1 cellular context compared by ENCODE assay signal in the genomic region with DNA sequence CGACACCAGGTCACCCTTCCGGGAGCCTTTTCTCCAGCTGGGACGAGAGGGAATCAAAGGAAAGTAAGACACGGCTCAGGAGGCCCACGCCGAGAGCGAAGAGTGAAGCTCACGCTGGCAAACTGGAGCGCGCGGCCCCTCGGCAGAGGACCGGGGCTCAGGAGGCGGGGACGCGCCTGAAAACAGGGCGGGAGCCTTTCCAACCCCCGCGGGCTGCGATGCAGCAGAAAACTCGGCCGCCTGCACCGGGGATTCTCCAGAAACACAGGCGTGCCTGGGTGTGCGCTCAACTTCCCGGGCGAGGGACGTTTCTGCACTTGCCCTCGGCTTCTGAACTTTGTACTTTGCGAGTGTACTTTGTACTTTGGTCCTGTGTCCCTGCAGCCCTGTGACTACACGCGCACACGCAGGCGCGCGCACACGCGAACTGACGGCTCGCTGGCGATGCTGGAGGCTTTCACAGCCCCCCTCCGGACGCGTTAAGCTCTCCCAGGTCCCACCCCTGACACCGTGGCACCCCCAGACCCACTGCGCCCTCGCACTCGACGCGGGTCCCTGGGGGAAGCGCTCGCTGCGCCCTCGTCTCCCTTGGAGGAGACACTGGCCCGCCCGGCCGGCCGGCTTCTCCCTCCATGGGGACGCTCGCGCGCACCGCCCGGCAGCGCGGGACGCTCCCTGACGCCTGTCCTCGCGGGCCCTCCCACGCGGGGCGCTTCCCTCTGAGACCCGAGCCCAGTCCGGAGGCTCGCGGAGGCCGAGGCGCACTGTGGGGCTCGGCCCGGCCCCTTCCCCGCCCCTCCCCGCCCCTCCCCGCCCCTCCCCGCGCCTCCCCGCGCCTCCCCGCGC.
A peak's percentile ranks its signal among the peaks of the same experiment; 100 is the strongest.
TF ChIP-seq lines count a peak whose summit lies in the region.

No MANE protein-coding gene starts in this region.

TF ChIP-seq in HepG2, 621 proteins besides CTCF, POLR2A, EP300 and RAD21 (continued from another document and continues in another):
- TF ChIP-seq, protein P1, sequence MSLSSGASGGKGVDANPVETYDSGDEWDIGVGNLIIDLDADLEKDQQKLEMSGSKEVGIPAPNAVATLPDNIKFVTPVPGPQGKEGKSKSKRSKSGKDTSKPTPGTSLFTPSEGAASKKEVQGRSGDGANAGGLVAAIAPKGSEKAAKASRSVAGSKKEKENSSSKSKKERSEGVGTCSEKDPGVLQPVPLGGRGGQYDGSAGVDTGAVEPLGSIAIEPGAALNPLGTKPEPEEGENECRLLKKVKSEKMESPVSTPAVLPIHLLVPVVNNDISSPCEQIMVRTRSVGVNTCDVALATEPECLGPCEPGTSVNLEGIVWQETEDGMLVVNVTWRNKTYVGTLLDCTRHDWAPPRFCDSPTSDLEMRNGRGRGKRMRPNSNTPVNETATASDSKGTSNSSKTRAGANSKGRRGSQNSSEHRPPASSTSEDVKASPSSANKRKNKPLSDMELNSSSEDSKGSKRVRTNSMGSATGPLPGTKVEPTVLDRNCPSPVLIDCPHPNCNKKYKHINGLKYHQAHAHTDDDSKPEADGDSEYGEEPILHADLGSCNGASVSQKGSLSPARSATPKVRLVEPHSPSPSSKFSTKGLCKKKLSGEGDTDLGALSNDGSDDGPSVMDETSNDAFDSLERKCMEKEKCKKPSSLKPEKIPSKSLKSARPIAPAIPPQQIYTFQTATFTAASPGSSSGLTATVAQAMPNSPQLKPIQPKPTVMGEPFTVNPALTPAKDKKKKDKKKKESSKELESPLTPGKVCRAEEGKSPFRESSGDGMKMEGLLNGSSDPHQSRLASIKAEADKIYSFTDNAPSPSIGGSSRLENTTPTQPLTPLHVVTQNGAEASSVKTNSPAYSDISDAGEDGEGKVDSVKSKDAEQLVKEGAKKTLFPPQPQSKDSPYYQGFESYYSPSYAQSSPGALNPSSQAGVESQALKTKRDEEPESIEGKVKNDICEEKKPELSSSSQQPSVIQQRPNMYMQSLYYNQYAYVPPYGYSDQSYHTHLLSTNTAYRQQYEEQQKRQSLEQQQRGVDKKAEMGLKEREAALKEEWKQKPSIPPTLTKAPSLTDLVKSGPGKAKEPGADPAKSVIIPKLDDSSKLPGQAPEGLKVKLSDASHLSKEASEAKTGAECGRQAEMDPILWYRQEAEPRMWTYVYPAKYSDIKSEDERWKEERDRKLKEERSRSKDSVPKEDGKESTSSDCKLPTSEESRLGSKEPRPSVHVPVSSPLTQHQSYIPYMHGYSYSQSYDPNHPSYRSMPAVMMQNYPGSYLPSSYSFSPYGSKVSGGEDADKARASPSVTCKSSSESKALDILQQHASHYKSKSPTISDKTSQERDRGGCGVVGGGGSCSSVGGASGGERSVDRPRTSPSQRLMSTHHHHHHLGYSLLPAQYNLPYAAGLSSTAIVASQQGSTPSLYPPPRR (CRISPR knock-in tag; IDR thresholded peaks at IDR 0.05; ENCODE audit: borderline replicate concordance), result peak; percentile 66; the same call in 1 of the 2 replicates
- 0 out of 2 replicates have a peak, but pooled peaks have one; percentile 33 for TF ChIP-seq ZNF891 (CRISPR knock-in tag; IDR thresholded peaks at IDR 0.05)
- TF ChIP-seq, protein P2, sequence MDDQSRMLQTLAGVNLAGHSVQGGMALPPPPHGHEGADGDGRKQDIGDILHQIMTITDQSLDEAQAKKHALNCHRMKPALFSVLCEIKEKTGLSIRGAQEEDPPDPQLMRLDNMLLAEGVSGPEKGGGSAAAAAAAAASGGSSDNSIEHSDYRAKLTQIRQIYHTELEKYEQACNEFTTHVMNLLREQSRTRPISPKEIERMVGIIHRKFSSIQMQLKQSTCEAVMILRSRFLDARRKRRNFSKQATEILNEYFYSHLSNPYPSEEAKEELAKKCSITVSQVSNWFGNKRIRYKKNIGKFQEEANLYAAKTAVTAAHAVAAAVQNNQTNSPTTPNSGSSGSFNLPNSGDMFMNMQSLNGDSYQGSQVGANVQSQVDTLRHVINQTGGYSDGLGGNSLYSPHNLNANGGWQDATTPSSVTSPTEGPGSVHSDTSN (CRISPR knock-in tag; IDR thresholded peaks at IDR 0.05; ENCODE audit: borderline replicate concordance), result no peak
- no peak for TF ChIP-seq KLF11 (CRISPR knock-in tag; IDR thresholded peaks at IDR 0.05)
- peak; percentile 55; the same call in 1 of the 2 replicates for TF ChIP-seq ZNF788 (CRISPR knock-in tag; IDR thresholded peaks at IDR 0.05; ENCODE audit: borderline replicate concordance)
- TF ChIP-seq ZSCAN21 (CRISPR knock-in tag; IDR thresholded peaks at IDR 0.05; ENCODE audit: borderline replicate concordance), result peak; percentile 72; the same call in 1 of the 2 replicates
- TF ChIP-seq, protein P3, sequence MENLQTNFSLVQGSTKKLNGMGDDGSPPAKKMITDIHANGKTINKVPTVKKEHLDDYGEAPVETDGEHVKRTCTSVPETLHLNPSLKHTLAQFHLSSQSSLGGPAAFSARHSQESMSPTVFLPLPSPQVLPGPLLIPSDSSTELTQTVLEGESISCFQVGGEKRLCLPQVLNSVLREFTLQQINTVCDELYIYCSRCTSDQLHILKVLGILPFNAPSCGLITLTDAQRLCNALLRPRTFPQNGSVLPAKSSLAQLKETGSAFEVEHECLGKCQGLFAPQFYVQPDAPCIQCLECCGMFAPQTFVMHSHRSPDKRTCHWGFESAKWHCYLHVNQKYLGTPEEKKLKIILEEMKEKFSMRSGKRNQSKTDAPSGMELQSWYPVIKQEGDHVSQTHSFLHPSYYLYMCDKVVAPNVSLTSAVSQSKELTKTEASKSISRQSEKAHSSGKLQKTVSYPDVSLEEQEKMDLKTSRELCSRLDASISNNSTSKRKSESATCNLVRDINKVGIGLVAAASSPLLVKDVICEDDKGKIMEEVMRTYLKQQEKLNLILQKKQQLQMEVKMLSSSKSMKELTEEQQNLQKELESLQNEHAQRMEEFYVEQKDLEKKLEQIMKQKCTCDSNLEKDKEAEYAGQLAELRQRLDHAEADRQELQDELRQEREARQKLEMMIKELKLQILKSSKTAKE (CRISPR knock-in tag; IDR thresholded peaks at IDR 0.05; ENCODE audit: borderline replicate concordance), result no peak
- TF ChIP-seq, protein P4, sequence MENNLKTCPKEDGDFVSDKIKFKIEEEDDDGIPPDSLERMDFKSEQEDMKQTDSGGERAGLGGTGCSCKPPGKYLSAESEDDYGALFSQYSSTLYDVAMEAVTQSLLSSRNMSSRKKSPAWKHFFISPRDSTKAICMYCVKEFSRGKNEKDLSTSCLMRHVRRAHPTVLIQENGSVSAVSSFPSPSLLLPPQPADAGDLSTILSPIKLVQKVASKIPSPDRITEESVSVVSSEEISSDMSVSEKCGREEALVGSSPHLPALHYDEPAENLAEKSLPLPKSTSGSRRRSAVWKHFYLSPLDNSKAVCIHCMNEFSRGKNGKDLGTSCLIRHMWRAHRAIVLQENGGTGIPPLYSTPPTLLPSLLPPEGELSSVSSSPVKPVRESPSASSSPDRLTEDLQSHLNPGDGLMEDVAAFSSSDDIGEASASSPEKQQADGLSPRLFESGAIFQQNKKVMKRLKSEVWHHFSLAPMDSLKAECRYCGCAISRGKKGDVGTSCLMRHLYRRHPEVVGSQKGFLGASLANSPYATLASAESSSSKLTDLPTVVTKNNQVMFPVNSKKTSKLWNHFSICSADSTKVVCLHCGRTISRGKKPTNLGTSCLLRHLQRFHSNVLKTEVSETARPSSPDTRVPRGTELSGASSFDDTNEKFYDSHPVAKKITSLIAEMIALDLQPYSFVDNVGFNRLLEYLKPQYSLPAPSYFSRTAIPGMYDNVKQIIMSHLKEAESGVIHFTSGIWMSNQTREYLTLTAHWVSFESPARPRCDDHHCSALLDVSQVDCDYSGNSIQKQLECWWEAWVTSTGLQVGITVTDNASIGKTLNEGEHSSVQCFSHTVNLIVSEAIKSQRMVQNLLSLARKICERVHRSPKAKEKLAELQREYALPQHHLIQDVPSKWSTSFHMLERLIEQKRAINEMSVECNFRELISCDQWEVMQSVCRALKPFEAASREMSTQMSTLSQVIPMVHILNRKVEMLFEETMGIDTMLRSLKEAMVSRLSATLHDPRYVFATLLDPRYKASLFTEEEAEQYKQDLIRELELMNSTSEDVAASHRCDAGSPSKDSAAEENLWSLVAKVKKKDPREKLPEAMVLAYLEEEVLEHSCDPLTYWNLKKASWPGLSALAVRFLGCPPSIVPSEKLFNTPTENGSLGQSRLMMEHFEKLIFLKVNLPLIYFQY (CRISPR knock-in tag; IDR thresholded peaks at IDR 0.05; ENCODE audit: borderline replicate concordance), result peak; percentile 65; the same call in 1 of the 2 replicates
- TF ChIP-seq SKI (IDR thresholded peaks at IDR 0.05; ENCODE audit: partially characterized antibody), result peak; percentile 37
- TF ChIP-seq, protein P5, sequence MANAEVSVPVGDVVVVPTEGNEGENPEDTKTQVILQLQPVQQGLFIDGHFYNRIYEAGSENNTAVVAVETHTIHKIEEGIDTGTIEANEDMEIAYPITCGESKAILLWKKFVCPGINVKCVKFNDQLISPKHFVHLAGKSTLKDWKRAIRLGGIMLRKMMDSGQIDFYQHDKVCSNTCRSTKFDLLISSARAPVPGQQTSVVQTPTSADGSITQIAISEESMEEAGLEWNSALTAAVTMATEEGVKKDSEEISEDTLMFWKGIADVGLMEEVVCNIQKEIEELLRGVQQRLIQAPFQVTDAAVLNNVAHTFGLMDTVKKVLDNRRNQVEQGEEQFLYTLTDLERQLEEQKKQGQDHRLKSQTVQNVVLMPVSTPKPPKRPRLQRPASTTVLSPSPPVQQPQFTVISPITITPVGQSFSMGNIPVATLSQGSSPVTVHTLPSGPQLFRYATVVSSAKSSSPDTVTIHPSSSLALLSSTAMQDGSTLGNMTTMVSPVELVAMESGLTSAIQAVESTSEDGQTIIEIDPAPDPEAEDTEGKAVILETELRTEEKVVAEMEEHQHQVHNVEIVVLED (CRISPR knock-in tag; IDR thresholded peaks at IDR 0.05; ENCODE audit: borderline replicate concordance), result peak; percentile 54; the same call in 1 of the 2 replicates
- TF ChIP-seq, protein P6, sequence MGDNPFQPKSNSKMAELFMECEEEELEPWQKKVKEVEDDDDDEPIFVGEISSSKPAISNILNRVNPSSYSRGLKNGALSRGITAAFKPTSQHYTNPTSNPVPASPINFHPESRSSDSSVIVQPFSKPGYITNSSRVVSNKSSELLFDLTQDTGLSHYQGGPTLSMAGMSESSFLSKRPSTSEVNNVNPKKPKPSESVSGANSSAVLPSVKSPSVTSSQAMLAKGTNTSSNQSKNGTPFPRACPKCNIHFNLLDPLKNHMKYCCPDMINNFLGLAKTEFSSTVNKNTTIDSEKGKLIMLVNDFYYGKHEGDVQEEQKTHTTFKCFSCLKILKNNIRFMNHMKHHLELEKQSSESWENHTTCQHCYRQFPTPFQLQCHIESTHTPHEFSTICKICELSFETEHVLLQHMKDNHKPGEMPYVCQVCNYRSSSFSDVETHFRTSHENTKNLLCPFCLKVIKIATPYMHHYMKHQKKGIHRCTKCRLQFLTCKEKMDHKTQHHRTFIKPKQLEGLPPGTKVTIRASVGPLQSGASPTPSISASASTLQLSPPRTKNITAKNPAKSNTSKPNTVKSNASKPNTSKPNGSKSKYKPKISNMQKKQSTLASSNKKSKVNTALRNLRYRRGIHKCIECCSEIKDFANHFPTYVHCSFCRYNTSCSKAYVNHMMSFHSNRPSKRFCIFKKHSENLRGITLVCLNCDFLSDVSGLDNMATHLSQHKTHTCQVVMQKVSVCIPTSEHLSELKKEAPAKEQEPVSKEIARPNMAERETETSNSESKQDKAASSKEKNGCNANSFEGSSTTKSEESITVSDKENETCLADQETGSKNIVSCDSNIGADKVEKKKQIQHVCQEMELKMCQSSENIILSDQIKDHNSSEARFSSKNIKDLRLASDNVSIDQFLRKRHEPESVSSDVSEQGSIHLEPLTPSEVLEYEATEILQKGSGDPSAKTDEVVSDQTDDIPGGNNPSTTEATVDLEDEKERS (CRISPR knock-in tag; IDR thresholded peaks at IDR 0.05), result peak; percentile 89; the same call in 1 of the 2 replicates
- TF ChIP-seq TARDBP (CRISPR knock-in tag; IDR thresholded peaks at IDR 0.05), result no peak; the same call in 1 of the 2 replicates
- no peak for TF ChIP-seq ZNF644 (CRISPR knock-in tag; IDR thresholded peaks at IDR 0.05; ENCODE audit: low read depth)
- TF ChIP-seq, protein P7, sequence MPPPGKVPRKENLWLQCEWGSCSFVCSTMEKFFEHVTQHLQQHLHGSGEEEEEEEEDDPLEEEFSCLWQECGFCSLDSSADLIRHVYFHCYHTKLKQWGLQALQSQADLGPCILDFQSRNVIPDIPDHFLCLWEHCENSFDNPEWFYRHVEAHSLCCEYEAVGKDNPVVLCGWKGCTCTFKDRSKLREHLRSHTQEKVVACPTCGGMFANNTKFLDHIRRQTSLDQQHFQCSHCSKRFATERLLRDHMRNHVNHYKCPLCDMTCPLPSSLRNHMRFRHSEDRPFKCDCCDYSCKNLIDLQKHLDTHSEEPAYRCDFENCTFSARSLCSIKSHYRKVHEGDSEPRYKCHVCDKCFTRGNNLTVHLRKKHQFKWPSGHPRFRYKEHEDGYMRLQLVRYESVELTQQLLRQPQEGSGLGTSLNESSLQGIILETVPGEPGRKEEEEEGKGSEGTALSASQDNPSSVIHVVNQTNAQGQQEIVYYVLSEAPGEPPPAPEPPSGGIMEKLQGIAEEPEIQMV (CRISPR knock-in tag; IDR thresholded peaks at IDR 0.05; ENCODE audit: low read depth), result no peak
- TF ChIP-seq, protein P8, sequence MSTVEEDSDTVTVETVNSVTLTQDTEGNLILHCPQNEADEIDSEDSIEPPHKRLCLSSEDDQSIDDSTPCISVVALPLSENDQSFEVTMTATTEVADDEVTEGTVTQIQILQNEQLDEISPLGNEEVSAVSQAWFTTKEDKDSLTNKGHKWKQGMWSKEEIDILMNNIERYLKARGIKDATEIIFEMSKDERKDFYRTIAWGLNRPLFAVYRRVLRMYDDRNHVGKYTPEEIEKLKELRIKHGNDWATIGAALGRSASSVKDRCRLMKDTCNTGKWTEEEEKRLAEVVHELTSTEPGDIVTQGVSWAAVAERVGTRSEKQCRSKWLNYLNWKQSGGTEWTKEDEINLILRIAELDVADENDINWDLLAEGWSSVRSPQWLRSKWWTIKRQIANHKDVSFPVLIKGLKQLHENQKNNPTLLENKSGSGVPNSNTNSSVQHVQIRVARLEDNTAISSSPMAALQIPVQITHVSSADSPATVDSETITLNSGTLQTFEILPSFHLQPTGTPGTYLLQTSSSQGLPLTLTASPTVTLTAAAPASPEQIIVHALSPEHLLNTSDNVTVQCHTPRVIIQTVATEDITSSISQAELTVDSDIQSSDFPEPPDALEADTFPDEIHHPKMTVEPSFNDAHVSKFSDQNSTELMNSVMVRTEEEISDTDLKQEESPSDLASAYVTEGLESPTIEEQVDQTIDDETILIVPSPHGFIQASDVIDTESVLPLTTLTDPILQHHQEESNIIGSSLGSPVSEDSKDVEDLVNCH (CRISPR knock-in tag; IDR thresholded peaks at IDR 0.05), result no peak
- TF ChIP-seq ATF7-NPFF (CRISPR knock-in tag; IDR thresholded peaks at IDR 0.05; ENCODE audit: low read depth), result 0 out of 2 replicates have a peak, but pooled peaks have one; percentile 54
- TF ChIP-seq GABPA (IDR thresholded peaks at IDR 0.05; ENCODE audit: low read depth, low read length), result no peak
- 0 out of 2 replicates have a peak, but pooled peaks have one; percentile 12 for TF ChIP-seq GABPA (CRISPR knock-in tag; IDR thresholded peaks at IDR 0.05; ENCODE audit: low read depth)
- peak; percentile 66; the same call in 1 of the 2 replicates for TF ChIP-seq SIN3A (IDR thresholded peaks at IDR 0.05; ENCODE audit: borderline replicate concordance, low read depth, low read length)
- TF ChIP-seq ZBTB3 (CRISPR knock-in tag; IDR thresholded peaks at IDR 0.05; ENCODE audit: borderline replicate concordance, low read depth), result no peak; the same call in 1 of the 2 replicates
- peak; percentile 97 for TF ChIP-seq ESRRA (CRISPR knock-in tag; IDR thresholded peaks at IDR 0.05; ENCODE audit: low read depth)
- no peak for TF ChIP-seq PCBP1 (IDR thresholded peaks at IDR 0.05; ENCODE audit: borderline replicate concordance, low read depth, low read length)
- TF ChIP-seq JDP2 (CRISPR knock-in tag; IDR thresholded peaks at IDR 0.05; ENCODE audit: borderline replicate concordance), result no peak
